Comparison of ENCODE assay signal across 28 cellular contexts in genomic region chr15:76555247-76555646, GRCh38.
"Had no signal": no experiment of that assay in that cellular context is flagged by ENCODE, and none has a peak within 500 bp of the region (broad histone marks: within the 10 kb centered on the region; RNA-seq: fewer than 3 reads in every experiment).

No MANE protein-coding gene starts in this region.

- H3K4me3 ChIP-seq: adrenal gland, ascending aorta, body of pancreas, cardiac muscle cell had no signal

- H3K9me3 ChIP-seq: adrenal gland, ascending aorta, body of pancreas had no signal

- H3K36me3 ChIP-seq: adrenal gland, ascending aorta, brain microvascular endothelial cell, cardiac muscle cell had no signal

- DNase-seq: activated effector memory CD4-positive, alpha-beta T cell treated with anti-CD3 and anti-CD28 coated beads, Interleukin-2, amount 50 U/mL, for 16 hours; activated effector memory CD4-positive, alpha-beta T cell treated with Interleukin-2 at 50 U/mL for 16 hours; activated gamma-delta T cell; activated gamma-delta T cell treated with Interleukin-2 at 50 U/mL for 16 hours; activated naive CD4-positive, alpha-beta T cell; activated naive CD4-positive, alpha-beta T cell treated with anti-CD3 and anti-CD28 coated beads for 36 hours; activated naive CD4-positive, alpha-beta T cell treated with anti-CD3 and anti-CD28 coated beads, Interleukin-2, amount 10 ng/mL, durations not matched to agents 7 days and 5 days; activated naive CD4-positive, alpha-beta T cell treated with anti-CD3 and anti-CD28 coated beads, Interleukin-2, amount 50 U/mL, for 16 hours; activated naive CD4-positive, alpha-beta T cell treated with Interleukin-2 at 50 U/mL for 16 hours; activated naive CD8-positive, alpha-beta T cell treated with anti-CD3 and anti-CD28 coated beads for 36 hours; activated naive CD8-positive, alpha-beta T cell treated with anti-CD3 and anti-CD28 coated beads, Interleukin-2, amount 10 ng/mL, durations not matched to agents 7 days and 5 days; activated naive CD8-positive, alpha-beta T cell treated with anti-CD3 and anti-CD28 coated beads, Interleukin-2, amount 50 U/mL, for 24 hours; activated T-cell treated with anti-CD3 and anti-CD28 coated beads, Interleukin-2, amount 50 U/mL, for 24 hours; activated T-cell treated with anti-CD3 and anti-CD28 coated beads, Interleukin-2, amount 50 U/mL, for 4 hours; activated T-cell treated with anti-CD3 and anti-CD28 coated beads, Interleukin-2, amount 50 U/mL, for 48 hours; activated T-cell treated with anti-CD3 and anti-CD28 coated beads, Interleukin-2, amount 50 U/mL, for 72 hours; adrenal gland; amniotic stem cell; amygdala; anterior cingulate cortex; aorta; body of pancreas; brain microvascular endothelial cell; caudate nucleus; central memory CD4-positive, alpha-beta T cell; cerebellar nuclear complex had no signal

- H3K27ac ChIP-seq: adrenal gland, ascending aorta, body of pancreas, brain microvascular endothelial cell, cardiac muscle cell had no signal

- H3K4me1 ChIP-seq: adrenal gland, ascending aorta, body of pancreas had no signal

- H3K27me3 ChIP-seq: adrenal gland, ascending aorta, body of pancreas, brain microvascular endothelial cell, cardiac muscle cell had no signal
